ENCODE assay signal across 23 cellular contexts in genomic region chr2:164778723-164779122, GRCh38.
A peak's percentile ranks its signal among the peaks of the same experiment; 100 is the strongest.
DNase-seq lines count a peak whose midpoint lies in the region; ATAC-seq, FAIRE-seq and TF ChIP-seq lines count a peak whose summit lies in the region.
"Had no signal": no experiment of that assay in that cellular context is flagged by ENCODE, and none has a peak within 500 bp of the region (broad histone marks: within the 10 kb centered on the region; RNA-seq: fewer than 3 reads in every experiment).

No MANE protein-coding gene starts in this region.

- DNase-seq in AG10803 (ENCODE audit: low read depth) (peak; percentile 13), HCT116 (ENCODE audit: low read depth, low spot score) (no peak), GM12878 (ENCODE audit: low read depth, low spot score) (no peak), keratinocyte (ENCODE audit: low read depth, low spot score) (no peak)
- DNase-seq: activated CD4-positive, alpha-beta T cell treated with anti-CD3 and anti-CD28 coated beads, Interleukin-2, amount 50 U/mL, for 1 hour; AML-193; CD4-positive, alpha-beta memory T cell; central memory CD4-positive, alpha-beta T cell; DMS153; foreskin melanocyte; hypothalamus; NCI-H1092; NCI-H187; NCI-H526 treated with DMSO at 0.1 percent for 48 hours had no signal

- TF ChIP-seq RAD21 in HCT116 (IDR thresholded peaks at IDR 0.05; ENCODE audit: low read depth) = no peak
- no peak for TF ChIP-seq RAD21 in GM12878 (IDR thresholded peaks at IDR 0.05; ENCODE audit: insufficient read depth, low read depth, low read length)

- no peak for TF ChIP-seq POLR2A in HCT116 (IDR thresholded peaks at IDR 0.05; ENCODE audit: borderline replicate concordance, extremely low read depth, insufficient read depth, insufficient read length)
- no peak for TF ChIP-seq POLR2A in GM12878 (IDR thresholded peaks at IDR 0.05; ENCODE audit: low read depth, low read length)

- H3K27me3 ChIP-seq in HCT116 (ENCODE audit: insufficient read depth, low read length) (no peaks in the 10 kb centered on the region), GM12878 (replicated peaks in 1 of 2; ENCODE audit: control insufficient read depth in 2 of 2, insufficient read depth in 2 of 2, low read length in 1 of 2) (peaks cover 0 to 2% of the 10 kb centered on the region in 2 experiments; a peak in 3 of 4 replicates), keratinocyte (ENCODE audit: control insufficient read depth, extremely low read depth, insufficient read depth, low read length) (no peaks in the 10 kb centered on the region)
- H3K27me3 ChIP-seq: ascending aorta had no signal

- peaks cover 0 to 12% of the 10 kb centered on the region in 2 experiments; a peak in 1 of 4 replicates for H3K4me1 ChIP-seq in HCT116 (ENCODE audit: control insufficient read depth in 1 of 2, insufficient read depth in 2 of 2, low read length in 2 of 2)
- no peaks in the 10 kb centered on the region for H3K4me1 ChIP-seq in GM12878 (ENCODE audit: control insufficient read depth, insufficient read depth, low read length)
- H3K4me1 ChIP-seq in keratinocyte (ENCODE audit: control insufficient read depth, extremely low read depth, insufficient read depth, low read length) = peaks cover 12% of the 10 kb centered on the region

- H2AFZ ChIP-seq in HCT116 (ENCODE audit: low read depth, low read length, poor library complexity, severe bottlenecking) (no peak overlapping the region), GM12878 (ENCODE audit: control insufficient read depth, low read depth, low read length) (no peak overlapping the region), keratinocyte (ENCODE audit: control insufficient read depth, low read length) (no peak overlapping the region)

- H3K9ac ChIP-seq in HCT116 (ENCODE audit: low read length) = no peak overlapping the region
- no peak overlapping the region for H3K9ac ChIP-seq in GM12878 (ENCODE audit: control insufficient read depth, insufficient read depth, low read length)
- no peak overlapping the region for H3K9ac ChIP-seq in keratinocyte (ENCODE audit: control insufficient read depth, extremely low read depth, insufficient read depth, low read length)

- TF ChIP-seq EP300 in GM12878 (IDR thresholded peaks at IDR 0.05; ENCODE audit: borderline replicate concordance in 1 of 2, control insufficient read depth in 1 of 2, low read depth in 2 of 2, low read length in 2 of 2) = no peak

- no peak overlapping the region for H3K27ac ChIP-seq in HCT116 (ENCODE audit: low read depth, low read length)
- H3K27ac ChIP-seq in GM12878 (ENCODE audit: control insufficient read depth, insufficient read depth) = no peak overlapping the region
- peak overlapping the region; percentile 47 for H3K27ac ChIP-seq in keratinocyte (ENCODE audit: control insufficient read depth, insufficient read depth, low read length)
- H3K27ac ChIP-seq: VCaP had no signal

- SMC1A ChIA-PET in GM12878 (lab: Charles Lee; ENCODE audit: uncharacterized antibody, unreplicated experiment) = no interaction called here

- TF ChIP-seq CTCF in AG10803 (conservative IDR thresholded peaks at IDR 0.05; ENCODE audit: low read length) (no peak), HCT116 (IDR thresholded peaks at IDR 0.05 in 2 of 3, conservative IDR thresholded peaks at IDR 0.05 in 1 of 3; ENCODE audit: borderline replicate concordance in 1 of 3, insufficient read depth in 1 of 3, low read depth in 2 of 3, low read length in 2 of 3) (no peak), GM12878 (IDR thresholded peaks at IDR 0.05 in 2 of 3, conservative IDR thresholded peaks at IDR 0.05 in 1 of 3; ENCODE audit: control insufficient read depth in 2 of 3, extremely low read depth in 1 of 3, insufficient read depth in 1 of 3, low read depth in 3 of 3, low read length in 3 of 3) (no peak), keratinocyte (optimal IDR thresholded peaks at IDR 0.05 in 1 of 3, IDR thresholded peaks at IDR 0.05 in 1 of 3, conservative IDR thresholded peaks at IDR 0.05 in 1 of 3; ENCODE audit: extremely low read depth in 1 of 3, insufficient read depth in 2 of 3, low read length in 3 of 3) (no peak)

- CTCF ChIA-PET in HCT116 (lab: Charles Lee) = no interaction called here
- CTCF ChIA-PET in GM12878 (lab: Yijun Ruan, JAX) = no interaction called here

- H3K4me2 ChIP-seq in HCT116 (ENCODE audit: low read length) (0 out of 2 replicates have a peak overlapping the region, but pooled peaks have one; percentile 0), GM12878 (ENCODE audit: control insufficient read depth, insufficient read depth) (no peak overlapping the region), keratinocyte (ENCODE audit: control insufficient read depth, extremely low read depth, insufficient read depth, low read depth, low read length) (no peak overlapping the region)

- WGBS in GM12878 (ENCODE audit: insufficient coverage, insufficient replicate concordance, low lambda C conversion rate, missing lambda C conversion rate) = 40% methylated on average over 3 of the region's 3 CpGs

- RAD21 ChIA-PET in HCT116 (lab: Charles Lee; ENCODE audit: low non-redundant PET in 1 of 2, low total read pairs in 2 of 2, uncharacterized antibody in 2 of 2, unreplicated experiment in 2 of 2) = no interaction called here
- RAD21 ChIA-PET in GM12878 (lab: Charles Lee; ENCODE audit: unreplicated experiment) = no interaction called here

- POLR2A ChIA-PET in HCT116 (lab: Charles Lee) (no interaction called here), GM12878 (lab: Charles Lee) (interaction anchor here (0.6 kb wide), 1 partner anchor 1841 kb away, joined by 3 read pairs; no protein-coding TSS in a partner anchor)

- BruUV-seq in HCT116 (replicated peaks; lab: Mats Ljungman, UMichigan) (no TSS peak), GM12878 (replicated peaks; lab: Mats Ljungman, UMichigan) (no TSS peak)

- no peaks in the 10 kb centered on the region for H3K9me2 ChIP-seq in HCT116 (ENCODE audit: insufficient read depth)

- no peaks in the 10 kb centered on the region for H3K9me1 ChIP-seq in keratinocyte (ENCODE audit: control insufficient read depth, extremely low read depth, insufficient read depth, low read length)

- no peaks in the 10 kb centered on the region for H4K20me1 ChIP-seq in HCT116 (ENCODE audit: insufficient read depth)
- no peaks in the 10 kb centered on the region for H4K20me1 ChIP-seq in GM12878 (ENCODE audit: control insufficient read depth, insufficient read depth)
- no peaks in the 10 kb centered on the region for H4K20me1 ChIP-seq in keratinocyte (ENCODE audit: control insufficient read depth, extremely low read depth, insufficient read depth, low read length)

- FAIRE-seq in GM12878 (lab: Jason Lieb, UNC) = no peak
- FAIRE-seq in keratinocyte (lab: Jason Lieb, UNC) = no peak
- FAIRE-seq: H1, RCC 7860 had no signal

- in situ Hi-C loops in GM12878 (cut with MboI) = no loop called here

- no peak for ATAC-seq in HCT116
- ATAC-seq in GM12878 = no peak
- no peak for ATAC-seq in HG03354 (IDR thresholded peaks at IDR 0.05; ENCODE audit: poor library complexity, severe bottlenecking, unreplicated experiment)
- no peak for ATAC-seq in HG03378 (IDR thresholded peaks at IDR 0.05; ENCODE audit: unreplicated experiment)
- no peak for ATAC-seq in HG02798 (IDR thresholded peaks at IDR 0.05; ENCODE audit: poor library complexity, unreplicated experiment)
- ATAC-seq in GM21528 (IDR thresholded peaks at IDR 0.05; ENCODE audit: low FRiP score, unreplicated experiment) = no peak

- intact Hi-C loops in HCT116 (cut with micrococcal nuclease) (no loop called here), GM12878 (cut with micrococcal nuclease; ENCODE audit: unreplicated experiment) (no loop called here)

- H3K9me3 ChIP-seq in HCT116 (ENCODE audit: control insufficient read depth in 1 of 2, insufficient read depth in 1 of 2, low read depth in 1 of 2, low read length in 2 of 2) (no peaks in the 10 kb centered on the region), GM12878 (replicated peaks; ENCODE audit: control insufficient read depth, insufficient read depth, low read length) (no peaks in the 10 kb centered on the region; the same call in 2 of the 3 replicates), keratinocyte (ENCODE audit: control insufficient read depth, low read depth, low read length) (no peaks in the 10 kb centered on the region)
- H3K9me3 ChIP-seq: ascending aorta had no signal

- H3K4me3 ChIP-seq in AG10803 (ENCODE audit: low read length) = no peak overlapping the region
- no peak overlapping the region for H3K4me3 ChIP-seq in HCT116 (replicated peaks in 1 of 2; ENCODE audit: low read depth in 1 of 2, low read length in 2 of 2)
- no peak overlapping the region for H3K4me3 ChIP-seq in GM12878
- H3K4me3 ChIP-seq in keratinocyte (ENCODE audit: control insufficient read depth in 2 of 3, extremely low read depth in 1 of 3, insufficient read depth in 2 of 3, low read depth in 1 of 3, low read length in 3 of 3) = no peak overlapping the region
- H3K4me3 ChIP-seq: ascending aorta, lung had no signal

- no peaks in the 10 kb centered on the region for H3K36me3 ChIP-seq in HCT116 (ENCODE audit: control insufficient read depth in 1 of 2, insufficient read depth in 2 of 2, low read length in 2 of 2)
- H3K36me3 ChIP-seq in GM12878 (ENCODE audit: control insufficient read depth in 2 of 2, insufficient read depth in 2 of 2, low read length in 1 of 2) = no peaks in the 10 kb centered on the region
- peaks cover 0 to 3% of the 10 kb centered on the region in 2 experiments for H3K36me3 ChIP-seq in keratinocyte (ENCODE audit: control insufficient read depth in 2 of 2, extremely low read depth in 1 of 2, insufficient read depth in 2 of 2, low read length in 2 of 2)
- H3K36me3 ChIP-seq: ascending aorta had no signal

- H3K79me2 ChIP-seq in HCT116 (ENCODE audit: insufficient read depth, low read length) (no peaks in the 10 kb centered on the region), GM12878 (ENCODE audit: control insufficient read depth, insufficient read depth, low read length) (no peaks in the 10 kb centered on the region), keratinocyte (ENCODE audit: control insufficient read depth, insufficient read depth, low read length) (no peaks in the 10 kb centered on the region)

- dilution Hi-C loops in keratinocyte (cut with MboI; ENCODE audit: extremely low pct_ligation_motif_present, low sequenced_read_pairs) = no loop called here

TF ChIP-seq in HCT116, 20 proteins besides CTCF, POLR2A, EP300 and RAD21 (continues in another document):
- no peak for TF ChIP-seq EZH2phosphoT487 (IDR thresholded peaks at IDR 0.05; ENCODE audit: borderline replicate concordance)

TF ChIP-seq in GM12878, 131 proteins besides CTCF, POLR2A, EP300 and RAD21:
- TF ChIP-seq SIX5 (IDR thresholded peaks at IDR 0.05; ENCODE audit: low read depth, low read length, severe bottlenecking) (no peak), RUNX3 (IDR thresholded peaks at IDR 0.05; ENCODE audit: low read length) (peak; percentile 26; the same call in 1 of the 2 replicates), JUNB (IDR thresholded peaks at IDR 0.05) (peak; percentile 13; the same call in 1 of the 2 replicates)
